In genomic region chr9:110220809-110221208, GRCh38 we compare ENCODE assay signal across 1 cellular context.
TF ChIP-seq lines count a peak whose summit lies in the region.

No MANE protein-coding gene starts in this region.

TF ChIP-seq in HepG2, 621 proteins besides CTCF, POLR2A, EP300 and RAD21 (continued from another document and continues in another):
- peak; percentile 66; the same call in 1 of the 2 replicates for TF ChIP-seq ZNF609 (CRISPR knock-in tag; IDR thresholded peaks at IDR 0.05; ENCODE audit: borderline replicate concordance)
- TF ChIP-seq ZNF790 (CRISPR knock-in tag; IDR thresholded peaks at IDR 0.05; ENCODE audit: borderline replicate concordance): no peak
- no peak; the same call in 1 of the 2 replicates for TF ChIP-seq HMG20B (CRISPR knock-in tag; conservative IDR thresholded peaks at IDR 0.05)
- no peak for TF ChIP-seq HOXD1 (CRISPR knock-in tag; IDR thresholded peaks at IDR 0.05)
- TF ChIP-seq ZNF773 (CRISPR knock-in tag; IDR thresholded peaks at IDR 0.05; ENCODE audit: borderline replicate concordance): no peak
- TF ChIP-seq ATF1 (CRISPR knock-in tag; IDR thresholded peaks at IDR 0.05): no peak
- no peak for TF ChIP-seq BCLAF1 (IDR thresholded peaks at IDR 0.05)
- no peak for TF ChIP-seq TRIM22 (IDR thresholded peaks at IDR 0.05)
- no peak for TF ChIP-seq MLLT10 (CRISPR knock-in tag; IDR thresholded peaks at IDR 0.05)
- peak; percentile 46; the same call in 1 of the 2 replicates for TF ChIP-seq ZNF136 (CRISPR knock-in tag; IDR thresholded peaks at IDR 0.05; ENCODE audit: low read depth)
- no peak for TF ChIP-seq CBX5 (CRISPR knock-in tag; IDR thresholded peaks at IDR 0.05; ENCODE audit: borderline replicate concordance)
- TF ChIP-seq ZNF383 (CRISPR knock-in tag; IDR thresholded peaks at IDR 0.05; ENCODE audit: borderline replicate concordance): no peak
- no peak for TF ChIP-seq SIN3A (IDR thresholded peaks at IDR 0.05; ENCODE audit: borderline replicate concordance, low read depth, low read length)
- TF ChIP-seq CC2D1A (CRISPR knock-in tag; IDR thresholded peaks at IDR 0.05): 0 out of 2 replicates have a peak, but pooled peaks have one; percentile 24
- TF ChIP-seq TOE1 (CRISPR knock-in tag; IDR thresholded peaks at IDR 0.05): no peak
- peak; percentile 99 for TF ChIP-seq ZMYM2 (CRISPR knock-in tag; IDR thresholded peaks at IDR 0.05)
- TF ChIP-seq HNRNPUL1 (IDR thresholded peaks at IDR 0.05; ENCODE audit: low read depth, low read length): no peak
- TF ChIP-seq USF2 (IDR thresholded peaks at IDR 0.05; ENCODE audit: low read depth, low read length): no peak
- no peak for TF ChIP-seq USF2 (CRISPR knock-in tag; IDR thresholded peaks at IDR 0.05; ENCODE audit: borderline replicate concordance)
- TF ChIP-seq CCDC6 (CRISPR knock-in tag; IDR thresholded peaks at IDR 0.05): no peak
- TF ChIP-seq RCOR2 (CRISPR knock-in tag; IDR thresholded peaks at IDR 0.05): peak; percentile 94
- TF ChIP-seq POLR2AphosphoS5 (IDR thresholded peaks at IDR 0.05; ENCODE audit: low read depth, low read length): no peak
- TF ChIP-seq KDM2A (CRISPR knock-in tag; IDR thresholded peaks at IDR 0.05; ENCODE audit: borderline replicate concordance, low read depth): no peak
- TF ChIP-seq NFIC (IDR thresholded peaks at IDR 0.05; ENCODE audit: low read length): peak; percentile 76; the same call in 1 of the 2 replicates
- TF ChIP-seq ZNF251 (CRISPR knock-in tag; IDR thresholded peaks at IDR 0.05): no peak
- no peak for TF ChIP-seq HIVEP1 (CRISPR knock-in tag; IDR thresholded peaks at IDR 0.05)
- peak; percentile 69 for TF ChIP-seq TEAD3 (CRISPR knock-in tag; optimal IDR thresholded peaks at IDR 0.05; ENCODE audit: borderline replicate concordance)
- no peak for TF ChIP-seq THAP9 (CRISPR knock-in tag; IDR thresholded peaks at IDR 0.05; ENCODE audit: borderline replicate concordance)
- TF ChIP-seq ZNF547 (CRISPR knock-in tag; IDR thresholded peaks at IDR 0.05): no peak
- TF ChIP-seq MYNN (CRISPR knock-in tag; IDR thresholded peaks at IDR 0.05; ENCODE audit: low read depth): no peak
- TF ChIP-seq ZNF7 (CRISPR knock-in tag; IDR thresholded peaks at IDR 0.05): no peak
- no peak for TF ChIP-seq NFYB (CRISPR knock-in tag; IDR thresholded peaks at IDR 0.05)
- TF ChIP-seq ZSCAN22 (CRISPR knock-in tag; IDR thresholded peaks at IDR 0.05): no peak
- TF ChIP-seq ZNF468 (CRISPR knock-in tag; IDR thresholded peaks at IDR 0.05): no peak
- TF ChIP-seq EHMT2 (IDR thresholded peaks at IDR 0.05; ENCODE audit: borderline replicate concordance, low read depth, low read length): no peak
- no peak for TF ChIP-seq SYNCRIP (IDR thresholded peaks at IDR 0.05; ENCODE audit: insufficient read depth, low read depth, low read length)
- TF ChIP-seq PHF8 (CRISPR knock-in tag; IDR thresholded peaks at IDR 0.05): peak; percentile 33; the same call in 1 of the 2 replicates
- TF ChIP-seq BCL6 (CRISPR knock-in tag; IDR thresholded peaks at IDR 0.05): peak; percentile 73
- peak; percentile 30; the same call in 1 of the 2 replicates for TF ChIP-seq ZFP90 (CRISPR knock-in tag; IDR thresholded peaks at IDR 0.05; ENCODE audit: borderline replicate concordance)
- TF ChIP-seq PRDM4 (CRISPR knock-in tag; IDR thresholded peaks at IDR 0.05; ENCODE audit: borderline replicate concordance): no peak
- TF ChIP-seq ZC3H13 (CRISPR knock-in tag; IDR thresholded peaks at IDR 0.05): 0 out of 2 replicates have a peak, but pooled peaks have one; percentile 55
- 0 out of 2 replicates have a peak, but pooled peaks have one; percentile 47 for TF ChIP-seq ZNF24 (IDR thresholded peaks at IDR 0.05)
- TF ChIP-seq FOXP1 (IDR thresholded peaks at IDR 0.05): no peak
- peak; percentile 53 for TF ChIP-seq FOXP1 (CRISPR knock-in tag; IDR thresholded peaks at IDR 0.05)
- TF ChIP-seq TOPORS (CRISPR knock-in tag; IDR thresholded peaks at IDR 0.05): no peak
- TF ChIP-seq KDM3A (CRISPR knock-in tag; IDR thresholded peaks at IDR 0.05; ENCODE audit: low read depth): no peak; the same call in 1 of the 2 replicates
- peak; percentile 77; the same call in 1 of the 2 replicates for TF ChIP-seq ZMAT3 (CRISPR knock-in tag; conservative IDR thresholded peaks at IDR 0.05)
- TF ChIP-seq ZNF510 (CRISPR knock-in tag; IDR thresholded peaks at IDR 0.05; ENCODE audit: low read depth): no peak
- no peak for TF ChIP-seq U2AF1 (optimal IDR thresholded peaks at IDR 0.05; ENCODE audit: low read depth, low read length)
- no peak for TF ChIP-seq ZBTB8A (CRISPR knock-in tag; IDR thresholded peaks at IDR 0.05; ENCODE audit: borderline replicate concordance, low read depth)
- no peak for TF ChIP-seq MXD4 (CRISPR knock-in tag; IDR thresholded peaks at IDR 0.05)
- no peak for TF ChIP-seq ZNF354B (CRISPR knock-in tag; IDR thresholded peaks at IDR 0.05)
- TF ChIP-seq ZNF674 (CRISPR knock-in tag; IDR thresholded peaks at IDR 0.05; ENCODE audit: low read depth): no peak
- no peak for TF ChIP-seq RFX1 (IDR thresholded peaks at IDR 0.05)
- TF ChIP-seq NR2F2 (IDR thresholded peaks at IDR 0.05; ENCODE audit: borderline replicate concordance, low read depth): peak; percentile 62
- TF ChIP-seq SRY (CRISPR knock-in tag; IDR thresholded peaks at IDR 0.05): no peak; the same call in 1 of the 2 replicates
- TF ChIP-seq ZNF362 (CRISPR knock-in tag; IDR thresholded peaks at IDR 0.05; ENCODE audit: borderline replicate concordance): peak; percentile 42; the same call in 1 of the 2 replicates
